Comparison of ENCODE assay signal across 9 cellular contexts in the genomic region with DNA sequence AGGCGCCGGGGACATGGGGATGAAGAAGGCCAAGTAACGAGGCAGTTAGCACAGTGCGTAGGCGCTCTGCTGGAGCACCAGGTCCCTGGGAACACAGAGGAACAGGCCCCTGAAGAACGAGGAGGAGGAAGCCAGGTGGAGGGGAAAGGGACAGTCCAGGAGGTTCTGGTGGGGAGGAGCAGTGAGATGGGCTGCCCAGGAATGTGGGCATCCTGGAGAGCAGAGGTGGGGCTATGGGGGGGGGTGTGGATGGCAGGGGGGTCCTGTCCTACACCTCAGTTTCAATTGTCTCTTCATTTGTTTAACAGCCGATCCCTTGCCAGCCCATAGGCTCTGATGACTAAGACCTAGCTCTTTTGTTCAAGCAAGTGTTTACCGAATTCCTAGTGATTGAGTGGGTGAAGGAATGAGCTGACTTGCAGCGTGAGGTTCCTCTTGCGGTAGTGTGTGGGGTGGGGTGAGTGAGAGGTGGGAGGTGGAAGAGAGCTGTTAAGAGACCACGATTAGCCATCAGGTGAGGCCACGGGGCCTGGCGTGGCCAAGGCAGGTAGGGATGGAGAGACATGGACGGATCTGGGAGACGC. TPM values are rescaled to one million over a fixed set of nuclear protein-coding genes. Genes with fewer than 3 reads are reported as not detected.
DNase-seq lines count a peak whose midpoint lies in the region; ATAC-seq and TF ChIP-seq lines count a peak whose summit lies in the region.
"Had no signal": no experiment of that assay in that cellular context is flagged by ENCODE, and none has a peak within 500 bp of the region (broad histone marks: within the 10 kb centered on the region; RNA-seq: fewer than 3 reads in every experiment).

No MANE protein-coding gene starts in this region.

- no peaks in the 10 kb centered on the region for H3K36me3 ChIP-seq in hepatocyte (replicated peaks; ENCODE audit: insufficient read depth, low read depth)

- no peak overlapping the region for H3K4me3 ChIP-seq in hepatocyte

- no peaks in the 10 kb centered on the region for H3K9me2 ChIP-seq in hepatocyte (replicated peaks; ENCODE audit: insufficient read depth)

- WGBS in hepatocyte (ENCODE audit: low lambda C conversion rate, missing lambda C conversion rate) = 70% methylated on average over 15 of the region's 15 CpGs

- DNase-seq in HK-2 (ENCODE audit: unreplicated experiment) (peak; percentile 80), hepatocyte (ENCODE audit: low spot score) (peak; percentile 55), cerebellar nuclear complex (lab: John Stamatoyannopoulos, UW) (no peak), midbrain (lab: John Stamatoyannopoulos, UW) (no peak)
- peak; percentile 29 for DNase-seq in activated naive CD4-positive, alpha-beta T cell treated with anti-CD3 and anti-CD28 coated beads, Interleukin-2, amount 50 U/mL, for 16 hours
- DNase-seq in stimulated activated CD4-positive, alpha-beta T cell treated with anti-CD3 and anti-CD28 coated beads, Interleukin-4, amount 100 ng/mL, for 24 hours = peak; percentile 24

- no peak for TF ChIP-seq CTCF in hepatocyte (IDR thresholded peaks at IDR 0.05; ENCODE audit: poor library complexity)

- H2AFZ ChIP-seq in hepatocyte = no peak overlapping the region

- no peaks in the 10 kb centered on the region for H4K20me1 ChIP-seq in hepatocyte (ENCODE audit: insufficient read depth, poor library complexity, severe bottlenecking)

- H3K4me1 ChIP-seq in hepatocyte (ENCODE audit: insufficient read depth) = peaks cover 25% of the 10 kb centered on the region

- H3K4me2 ChIP-seq in hepatocyte = peak overlapping the region; percentile 33

- peak overlapping the region; percentile 86 for H3K27ac ChIP-seq in hepatocyte

- no peaks in the 10 kb centered on the region for H3K9me3 ChIP-seq in hepatocyte (ENCODE audit: low read depth)

- H3K79me2 ChIP-seq in hepatocyte = peaks cover 48% of the 10 kb centered on the region

- ATAC-seq in GM21576 (IDR thresholded peaks at IDR 0.05; ENCODE audit: unreplicated experiment) (no peak), HG02885 (IDR thresholded peaks at IDR 0.05; ENCODE audit: poor library complexity, unreplicated experiment) (no peak)

- H3K27me3 ChIP-seq in hepatocyte = no peaks in the 10 kb centered on the region

RNA-seq across cellular contexts. Expression of a gene that starts 8.4 kb away (rescaled TPM):
- total RNA-seq in hepatocyte = 12.6 and 20.3 TPM in 2 replicates
- polyA plus RNA-seq in hepatocyte = 25.7 and 32.3 TPM in 2 replicates
- total RNA-seq: NCI-H460 had no signal

RNA-seq across cellular contexts. Expression of a gene that starts 30.4 kb away (rescaled TPM):
- total RNA-seq in hepatocyte = 28.8 and 30.7 TPM in 2 replicates
- polyA plus RNA-seq in hepatocyte = 46.8 and 55.6 TPM in 2 replicates

RNA-seq across cellular contexts. Expression of a gene that starts 30.6 kb away (rescaled TPM):
- total RNA-seq in hepatocyte = 5.1 and 7.9 TPM in 2 replicates
- polyA plus RNA-seq in hepatocyte = 8.4 and 8.7 TPM in 2 replicates

RNA-seq across cellular contexts. Expression of a gene that starts 35.0 kb away (rescaled TPM):
- total RNA-seq in hepatocyte = 30.2 and 34.2 TPM in 2 replicates
- polyA plus RNA-seq in hepatocyte = 37.4 and 45.0 TPM in 2 replicates

RNA-seq across cellular contexts. Expression of a gene that starts 35.1 kb away (rescaled TPM):
- 24.4 and 28.1 TPM in 2 replicates for total RNA-seq in hepatocyte
- 28.1 and 31.2 TPM in 2 replicates for polyA plus RNA-seq in hepatocyte

Comparison
In these comparisons a context has a peak if more than half of its experiments do, and no peak if none do; other contexts are left out.
1. DNase-seq: peak in HK-2 (single experiment), activated naive CD4-positive, alpha-beta T cell treated with anti-CD3 and anti-CD28 coated beads, Interleukin-2, amount 50 U/mL, for 16 hours (single experiment), hepatocyte (single experiment) and stimulated activated CD4-positive, alpha-beta T cell treated with anti-CD3 and anti-CD28 coated beads, Interleukin-4, amount 100 ng/mL, for 24 hours (single experiment); none in cerebellar nuclear complex (0 of 2) and midbrain (single experiment).